In genomic region chr10:79892896-79893295, GRCh38 we compare ENCODE assay signal across 11 cellular contexts. TPM values are rescaled to one million over a fixed set of nuclear protein-coding genes. Genes with fewer than 3 reads are reported as not detected.
"Had no signal": no experiment of that assay in that cellular context is flagged by ENCODE, and none has a peak within 500 bp of the region (broad histone marks: within the 10 kb centered on the region; RNA-seq: fewer than 3 reads in every experiment).

No MANE protein-coding gene starts in this region.

RNA-seq across cellular contexts. Expression of gene SFTPD, which starts 56.0 kb away (rescaled TPM):
- total RNA-seq: activated CD4-positive, alpha-beta memory T cell treated with anti-CD3 and anti-CD28 coated beads, Interleukin-2, amount 10 ng/mL, durations not matched to agents 7 days and 5 days; activated CD4-positive, alpha-beta T cell treated with anti-CD3 and anti-CD28 coated beads for 36 hours; activated CD4-positive, alpha-beta T cell treated with anti-CD3 and anti-CD28 coated beads, Interleukin-2, amount 10 ng/mL, durations not matched to agents 24 days and 14 days; activated CD4-positive, alpha-beta T cell treated with anti-CD3 and anti-CD28 coated beads, Interleukin-2, amount 10 ng/mL, durations not matched to agents 7 days and 5 days; activated CD8-positive, alpha-beta memory T cell treated with anti-CD3 and anti-CD28 coated beads for 36 hours; activated CD8-positive, alpha-beta memory T cell treated with anti-CD3 and anti-CD28 coated beads, Interleukin-2, amount 10 ng/mL, durations not matched to agents 7 days and 5 days; activated CD8-positive, alpha-beta T cell treated with anti-CD3 and anti-CD28 coated beads for 36 hours; activated CD8-positive, alpha-beta T cell treated with anti-CD3 and anti-CD28 coated beads, Interleukin-2, amount 10 ng/mL, durations not matched to agents 7 days and 5 days; T-helper 1 cell treated with Interleukin-12 subunit alpha and Interleukin-12 subunit beta and Interleukin-4 antibody, amounts not matched to agents 30 ng/mL and 1 ng/mL, for 36 hours; T-helper 17 cell; T-helper 2 cell treated with Interferon-gamma antibody and Interleukin-4, amounts not matched to agents 100 ng/mL and 5 ng/mL, for 36 hours had no signal
